In the genomic region with DNA sequence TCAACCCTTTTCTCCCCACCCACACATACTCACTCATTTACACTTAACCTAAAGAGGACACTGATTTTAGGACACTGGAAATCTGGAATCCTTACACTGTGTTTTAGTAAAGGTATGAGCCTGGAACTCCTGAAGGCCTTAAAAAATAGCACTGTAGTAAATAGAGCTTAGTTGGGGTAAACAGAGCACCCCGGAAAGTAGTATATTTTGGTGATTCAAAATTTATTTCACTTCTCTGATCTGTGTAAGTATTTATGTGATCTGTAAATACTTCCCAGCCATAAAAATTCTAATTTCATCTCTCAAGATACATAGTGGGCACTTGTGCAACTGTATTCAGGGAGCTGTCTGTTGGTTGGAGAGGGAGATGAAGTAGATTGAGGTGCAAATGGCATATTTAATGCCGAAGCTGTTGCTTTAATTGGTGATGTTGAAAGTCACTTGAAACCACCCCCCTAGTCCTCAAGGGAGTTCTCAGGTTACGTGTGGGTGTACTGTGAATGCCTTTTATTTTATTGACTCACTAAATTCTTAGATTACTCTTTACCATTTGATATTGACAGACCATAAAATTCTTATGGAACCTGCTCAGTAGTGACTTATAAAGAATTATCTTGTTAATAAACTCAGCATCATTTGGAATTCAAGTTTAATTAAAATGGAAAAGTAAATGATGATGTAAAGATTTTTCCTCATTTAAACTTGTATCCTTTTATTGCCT, we compare ENCODE assay signal across 1 cellular context.
TF ChIP-seq lines count a peak whose summit lies in the region.

No MANE protein-coding gene starts in this region.

TF ChIP-seq in HEK293, 187 proteins besides CTCF, POLR2A, EP300 and RAD21 (continued from another document and continues in another):
- TF ChIP-seq, protein P1, sequence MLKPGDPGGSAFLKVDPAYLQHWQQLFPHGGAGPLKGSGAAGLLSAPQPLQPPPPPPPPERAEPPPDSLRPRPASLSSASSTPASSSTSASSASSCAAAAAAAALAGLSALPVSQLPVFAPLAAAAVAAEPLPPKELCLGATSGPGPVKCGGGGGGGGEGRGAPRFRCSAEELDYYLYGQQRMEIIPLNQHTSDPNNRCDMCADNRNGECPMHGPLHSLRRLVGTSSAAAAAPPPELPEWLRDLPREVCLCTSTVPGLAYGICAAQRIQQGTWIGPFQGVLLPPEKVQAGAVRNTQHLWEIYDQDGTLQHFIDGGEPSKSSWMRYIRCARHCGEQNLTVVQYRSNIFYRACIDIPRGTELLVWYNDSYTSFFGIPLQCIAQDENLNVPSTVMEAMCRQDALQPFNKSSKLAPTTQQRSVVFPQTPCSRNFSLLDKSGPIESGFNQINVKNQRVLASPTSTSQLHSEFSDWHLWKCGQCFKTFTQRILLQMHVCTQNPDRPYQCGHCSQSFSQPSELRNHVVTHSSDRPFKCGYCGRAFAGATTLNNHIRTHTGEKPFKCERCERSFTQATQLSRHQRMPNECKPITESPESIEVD (tag by site-specific recombination; IDR thresholded peaks at IDR 0.05): peak; percentile 97
- TF ChIP-seq ZNF214 (tag by site-specific recombination; IDR thresholded peaks at IDR 0.05; ENCODE audit: borderline replicate concordance) (no peak), PRDM1 (tag by site-specific recombination; IDR thresholded peaks at IDR 0.05) (0 out of 2 replicates have a peak, but pooled peaks have one; percentile 8), SP7 (tag by site-specific recombination; IDR thresholded peaks at IDR 0.05) (peak; percentile 96), ZNF140 (tag by site-specific recombination; IDR thresholded peaks at IDR 0.05) (no peak), ZNF837 (tag by site-specific recombination; IDR thresholded peaks at IDR 0.05) (no peak), INSM2 (tag by site-specific recombination; IDR thresholded peaks at IDR 0.05) (peak; percentile 94), ZNF549 (tag by site-specific recombination; IDR thresholded peaks at IDR 0.05) (no peak), ZNF561 (tag by site-specific recombination; IDR thresholded peaks at IDR 0.05; ENCODE audit: borderline replicate concordance) (peak; percentile 66; the same call in 1 of the 2 replicates), ZNF416 (tag by site-specific recombination; IDR thresholded peaks at IDR 0.05) (no peak), ZNF121 (tag by site-specific recombination; IDR thresholded peaks at IDR 0.05) (no peak), ZNF776 (tag by site-specific recombination; IDR thresholded peaks at IDR 0.05; ENCODE audit: borderline replicate concordance) (no peak), ZSCAN5A (tag by site-specific recombination; IDR thresholded peaks at IDR 0.05) (0 out of 2 replicates have a peak, but pooled peaks have one; percentile 16), ZNF292 (tag by site-specific recombination; IDR thresholded peaks at IDR 0.05; ENCODE audit: borderline replicate concordance, low read depth) (no peak), ZNF555 (tag by site-specific recombination; conservative IDR thresholded peaks at IDR 0.05) (no peak), ZNF114 (tag by site-specific recombination; IDR thresholded peaks at IDR 0.05) (no peak), ZNF239 (tag by site-specific recombination; IDR thresholded peaks at IDR 0.05) (no peak), ZNF175 (tag by site-specific recombination; IDR thresholded peaks at IDR 0.05) (no peak), ZNF169 (tag by site-specific recombination; IDR thresholded peaks at IDR 0.05) (no peak), ZNF768 (tag by site-specific recombination; IDR thresholded peaks at IDR 0.05) (no peak), ZNF792 (tag by site-specific recombination; IDR thresholded peaks at IDR 0.05) (no peak), ZSCAN30 (tag by site-specific recombination; IDR thresholded peaks at IDR 0.05) (peak; percentile 93), RBAK (tag by site-specific recombination; IDR thresholded peaks at IDR 0.05) (no peak), PBX3 (CRISPR knock-in tag; IDR thresholded peaks at IDR 0.05) (no peak), ZBTB1 (tag by site-specific recombination; IDR thresholded peaks at IDR 0.05) (no peak), ZNF624 (tag by site-specific recombination; IDR thresholded peaks at IDR 0.05) (no peak), ZNF341 (tag by site-specific recombination; IDR thresholded peaks at IDR 0.05; ENCODE audit: low read depth) (peak; percentile 73), ZNF791 (tag by site-specific recombination; IDR thresholded peaks at IDR 0.05) (no peak), ZNF350 (tag by site-specific recombination; IDR thresholded peaks at IDR 0.05) (no peak), ZBTB21 (tag by site-specific recombination; IDR thresholded peaks at IDR 0.05) (no peak), REST (tag by site-specific recombination; IDR thresholded peaks at IDR 0.05) (no peak), SCRT2 (tag by site-specific recombination; IDR thresholded peaks at IDR 0.05) (peak; percentile 93), ZNF548 (tag by site-specific recombination; IDR thresholded peaks at IDR 0.05) (no peak), ZNF571 (tag by site-specific recombination; IDR thresholded peaks at IDR 0.05) (no peak), ZSCAN23 (tag by site-specific recombination; IDR thresholded peaks at IDR 0.05) (peak; percentile 89), KLF1 (tag by site-specific recombination; IDR thresholded peaks at IDR 0.05) (peak; percentile 86), ZNF302 (tag by site-specific recombination; IDR thresholded peaks at IDR 0.05; ENCODE audit: low read depth) (no peak), ZNF23 (tag by site-specific recombination; IDR thresholded peaks at IDR 0.05; ENCODE audit: borderline replicate concordance) (no peak), ZNF174 (tag by site-specific recombination; IDR thresholded peaks at IDR 0.05) (no peak), KLF8 (tag by site-specific recombination; IDR thresholded peaks at IDR 0.05) (peak; percentile 81), KLF16 (tag by site-specific recombination; IDR thresholded peaks at IDR 0.05) (no peak), ZNF202 (tag by site-specific recombination; IDR thresholded peaks at IDR 0.05; ENCODE audit: borderline replicate concordance) (no peak), ZNF600 (tag by site-specific recombination; IDR thresholded peaks at IDR 0.05) (no peak), ZNF132 (tag by site-specific recombination; IDR thresholded peaks at IDR 0.05; ENCODE audit: borderline replicate concordance) (no peak), ZSCAN18 (tag by site-specific recombination; IDR thresholded peaks at IDR 0.05) (no peak), ZFP37 (tag by site-specific recombination; IDR thresholded peaks at IDR 0.05) (no peak), ZNF596 (tag by site-specific recombination; IDR thresholded peaks at IDR 0.05) (peak; percentile 77), MYNN (tag by site-specific recombination; IDR thresholded peaks at IDR 0.05; ENCODE audit: borderline replicate concordance) (peak; percentile 58; the same call in 1 of the 2 replicates)
- TF ChIP-seq, protein P2, sequence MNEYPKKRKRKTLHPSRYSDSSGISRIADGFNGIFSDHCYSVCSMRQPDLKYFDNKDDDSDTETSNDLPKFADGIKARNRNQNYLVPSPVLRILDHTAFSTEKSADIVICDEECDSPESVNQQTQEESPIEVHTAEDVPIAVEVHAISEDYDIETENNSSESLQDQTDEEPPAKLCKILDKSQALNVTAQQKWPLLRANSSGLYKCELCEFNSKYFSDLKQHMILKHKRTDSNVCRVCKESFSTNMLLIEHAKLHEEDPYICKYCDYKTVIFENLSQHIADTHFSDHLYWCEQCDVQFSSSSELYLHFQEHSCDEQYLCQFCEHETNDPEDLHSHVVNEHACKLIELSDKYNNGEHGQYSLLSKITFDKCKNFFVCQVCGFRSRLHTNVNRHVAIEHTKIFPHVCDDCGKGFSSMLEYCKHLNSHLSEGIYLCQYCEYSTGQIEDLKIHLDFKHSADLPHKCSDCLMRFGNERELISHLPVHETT (tag by site-specific recombination; IDR thresholded peaks at IDR 0.05): peak; percentile 88
- TF ChIP-seq, protein P3, sequence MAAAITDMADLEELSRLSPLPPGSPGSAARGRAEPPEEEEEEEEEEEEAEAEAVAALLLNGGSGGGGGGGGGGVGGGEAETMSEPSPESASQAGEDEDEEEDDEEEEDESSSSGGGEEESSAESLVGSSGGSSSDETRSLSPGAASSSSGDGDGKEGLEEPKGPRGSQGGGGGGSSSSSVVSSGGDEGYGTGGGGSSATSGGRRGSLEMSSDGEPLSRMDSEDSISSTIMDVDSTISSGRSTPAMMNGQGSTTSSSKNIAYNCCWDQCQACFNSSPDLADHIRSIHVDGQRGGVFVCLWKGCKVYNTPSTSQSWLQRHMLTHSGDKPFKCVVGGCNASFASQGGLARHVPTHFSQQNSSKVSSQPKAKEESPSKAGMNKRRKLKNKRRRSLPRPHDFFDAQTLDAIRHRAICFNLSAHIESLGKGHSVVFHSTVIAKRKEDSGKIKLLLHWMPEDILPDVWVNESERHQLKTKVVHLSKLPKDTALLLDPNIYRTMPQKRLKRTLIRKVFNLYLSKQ (tag by site-specific recombination; IDR thresholded peaks at IDR 0.05; ENCODE audit: borderline replicate concordance): no peak
- TF ChIP-seq, protein P4, sequence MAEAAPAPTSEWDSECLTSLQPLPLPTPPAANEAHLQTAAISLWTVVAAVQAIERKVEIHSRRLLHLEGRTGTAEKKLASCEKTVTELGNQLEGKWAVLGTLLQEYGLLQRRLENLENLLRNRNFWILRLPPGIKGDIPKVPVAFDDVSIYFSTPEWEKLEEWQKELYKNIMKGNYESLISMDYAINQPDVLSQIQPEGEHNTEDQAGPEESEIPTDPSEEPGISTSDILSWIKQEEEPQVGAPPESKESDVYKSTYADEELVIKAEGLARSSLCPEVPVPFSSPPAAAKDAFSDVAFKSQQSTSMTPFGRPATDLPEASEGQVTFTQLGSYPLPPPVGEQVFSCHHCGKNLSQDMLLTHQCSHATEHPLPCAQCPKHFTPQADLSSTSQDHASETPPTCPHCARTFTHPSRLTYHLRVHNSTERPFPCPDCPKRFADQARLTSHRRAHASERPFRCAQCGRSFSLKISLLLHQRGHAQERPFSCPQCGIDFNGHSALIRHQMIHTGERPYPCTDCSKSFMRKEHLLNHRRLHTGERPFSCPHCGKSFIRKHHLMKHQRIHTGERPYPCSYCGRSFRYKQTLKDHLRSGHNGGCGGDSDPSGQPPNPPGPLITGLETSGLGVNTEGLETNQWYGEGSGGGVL (tag by site-specific recombination; IDR thresholded peaks at IDR 0.05): peak; percentile 57
